13 cellular contexts compared by ENCODE assay signal in the genomic region with DNA sequence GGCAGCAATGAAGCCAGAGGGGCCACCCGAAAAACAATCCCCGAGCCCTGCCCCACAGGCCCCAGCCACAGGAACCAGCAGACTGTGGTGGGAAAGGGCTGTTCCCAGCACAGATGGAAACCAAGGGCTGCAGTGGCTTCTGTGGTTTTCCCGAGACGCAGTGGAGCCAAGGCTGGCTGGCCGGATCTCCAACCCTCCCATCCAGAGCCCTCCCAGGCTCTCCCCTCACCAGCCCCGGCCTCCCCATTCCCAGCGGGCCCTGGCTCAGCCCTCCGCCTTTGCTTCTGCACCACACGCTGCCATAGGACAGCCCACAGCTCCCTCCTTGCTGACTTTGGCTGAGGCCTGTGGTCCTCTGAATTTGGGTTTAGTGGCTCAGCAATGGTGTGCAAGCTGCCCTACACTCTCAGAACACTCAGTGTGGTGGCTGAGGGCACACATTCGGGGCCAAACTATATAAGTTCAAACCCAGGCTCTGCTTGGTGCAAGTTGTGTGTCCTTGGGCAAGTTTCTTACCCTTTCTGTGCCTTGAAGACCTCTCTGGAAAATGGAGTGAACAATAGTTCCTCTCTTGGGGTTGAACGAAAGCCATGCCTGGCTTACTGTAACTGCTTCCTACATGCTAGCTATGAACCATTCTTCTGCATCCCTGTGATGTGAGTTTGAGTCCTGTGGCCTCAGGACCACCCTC.
A peak's percentile ranks its signal among the peaks of the same experiment; 100 is the strongest.
DNase-seq lines count a peak whose midpoint lies in the region; ATAC-seq, FAIRE-seq and TF ChIP-seq lines count a peak whose summit lies in the region.
"Had no signal": no experiment of that assay in that cellular context is flagged by ENCODE, and none has a peak within 500 bp of the region (broad histone marks: within the 10 kb centered on the region; RNA-seq: fewer than 3 reads in every experiment).

No MANE protein-coding gene starts in this region.

- TF ChIP-seq RAD21 in GM12878 (IDR thresholded peaks at IDR 0.05; ENCODE audit: insufficient read depth, low read depth, low read length): no peak

- H3K4me1 ChIP-seq in HEK293 (ENCODE audit: control insufficient read depth, insufficient read depth, low read length) (no peaks in the 10 kb centered on the region), GM12878 (ENCODE audit: control insufficient read depth, insufficient read depth, low read length) (peaks cover 28% of the 10 kb centered on the region)

- in situ Hi-C loops in GM12878 (cut with MboI): no loop called here

- no peak for ATAC-seq in GM12878
- no peak for ATAC-seq in HG03442 (IDR thresholded peaks at IDR 0.05; ENCODE audit: unreplicated experiment)
- ATAC-seq in HG03460 (IDR thresholded peaks at IDR 0.05; ENCODE audit: unreplicated experiment): no peak
- no peak for ATAC-seq in HG02678 (IDR thresholded peaks at IDR 0.05; ENCODE audit: unreplicated experiment)
- no peak for ATAC-seq in HG03457 (IDR thresholded peaks at IDR 0.05; ENCODE audit: unreplicated experiment)

- no peaks in the 10 kb centered on the region for H3K79me2 ChIP-seq in GM12878 (ENCODE audit: control insufficient read depth, insufficient read depth, low read length)

- CTCF ChIA-PET in HEK293 (lab: Yijun Ruan, JAX): interaction anchor here (0.6 to 1.0 kb wide), 3 partner anchors 27 to 532 kb away, joined by 3 to 4 read pairs (median 3); no protein-coding TSS in a partner anchor
- CTCF ChIA-PET in GM12878 (lab: Yijun Ruan, JAX): interaction anchor here (1.2 kb wide), 1 partner anchor 17 kb away, joined by 4 read pairs; no protein-coding TSS in a partner anchor

- H3K27me3 ChIP-seq in GM12878 (replicated peaks in 1 of 2; ENCODE audit: control insufficient read depth in 2 of 2, insufficient read depth in 2 of 2, low read length in 1 of 2): no peaks in the 10 kb centered on the region
- H3K27me3 ChIP-seq: uterus had no signal

- H3K9me3 ChIP-seq in HEK293 (ENCODE audit: control insufficient read depth, insufficient read depth, low read depth, low read length) (no peaks in the 10 kb centered on the region), GM12878 (replicated peaks; ENCODE audit: control insufficient read depth, insufficient read depth, low read length) (no peaks in the 10 kb centered on the region)
- H3K9me3 ChIP-seq: uterus had no signal

- intact Hi-C loops in GM12878 (cut with micrococcal nuclease; ENCODE audit: unreplicated experiment): no loop called here

- no peak for TF ChIP-seq EP300 in GM12878 (IDR thresholded peaks at IDR 0.05; ENCODE audit: borderline replicate concordance in 1 of 2, control insufficient read depth in 1 of 2, low read depth in 2 of 2, low read length in 2 of 2)

- no TSS peak for BruUV-seq in GM12878 (replicated peaks; lab: Mats Ljungman, UMichigan)

- TF ChIP-seq CTCF in HEK293 (tag by site-specific recombination; IDR thresholded peaks at IDR 0.05) (no peak), GM12878 (IDR thresholded peaks at IDR 0.05 in 2 of 3, conservative IDR thresholded peaks at IDR 0.05 in 1 of 3; ENCODE audit: control insufficient read depth in 2 of 3, extremely low read depth in 1 of 3, insufficient read depth in 1 of 3, low read depth in 3 of 3, low read length in 3 of 3) (no peak)

- no peak overlapping the region for H2AFZ ChIP-seq in GM12878 (ENCODE audit: control insufficient read depth, low read depth, low read length)

- RAD21 ChIA-PET in GM12878 (lab: Charles Lee; ENCODE audit: unreplicated experiment): no interaction called here

- H3K36me3 ChIP-seq in HEK293 (ENCODE audit: control insufficient read depth in 2 of 2, insufficient read depth in 1 of 2, low read length in 2 of 2): no peaks in the 10 kb centered on the region
- no peaks in the 10 kb centered on the region for H3K36me3 ChIP-seq in GM12878 (ENCODE audit: control insufficient read depth in 2 of 2, insufficient read depth in 2 of 2, low read length in 1 of 2)
- H3K36me3 ChIP-seq: uterus had no signal

- H3K27ac ChIP-seq in HEK293 (ENCODE audit: extremely low read depth, low read depth, low read length) (no peak overlapping the region), GM12878 (ENCODE audit: control insufficient read depth, insufficient read depth) (no peak overlapping the region), skin epidermis (peak overlapping the region in 15 of 21 experiments; percentile 4 to 81 (median 45))

- SMC1A ChIA-PET in GM12878 (lab: Charles Lee; ENCODE audit: uncharacterized antibody, unreplicated experiment): interaction anchor here (1.1 to 3.1 kb wide), 2 partner anchors 35 to 39 kb away, joined by 3 to 10 read pairs; no protein-coding TSS in a partner anchor

- 81% methylated on average over 11 of the region's 11 CpGs for WGBS in GM12878 (ENCODE audit: insufficient coverage, insufficient replicate concordance, low lambda C conversion rate, missing lambda C conversion rate)

- H3K9ac ChIP-seq in GM12878 (ENCODE audit: control insufficient read depth, insufficient read depth, low read length): no peak overlapping the region

- H4K20me1 ChIP-seq in GM12878 (ENCODE audit: control insufficient read depth, insufficient read depth): no peaks in the 10 kb centered on the region

- H3K4me2 ChIP-seq in GM12878 (ENCODE audit: control insufficient read depth, insufficient read depth): no peak overlapping the region

- DNase-seq in GM12878 (ENCODE audit: low read depth, low spot score) (no peak), islet precursor cell (peak; percentile 68)
- DNase-seq: KG1, NCI-H526, RPMI8226 had no signal

- no peak for FAIRE-seq in GM12878 (lab: Jason Lieb, UNC)
- FAIRE-seq: endometrium had no signal

- H3K4me3 ChIP-seq in HEK293 (ENCODE audit: low read depth, low read length) (no peak overlapping the region), GM12878 (no peak overlapping the region), skin epidermis (no peak overlapping the region)
- H3K4me3 ChIP-seq: uterus had no signal

- TF ChIP-seq POLR2A in GM12878 (IDR thresholded peaks at IDR 0.05; ENCODE audit: low read depth, low read length): no peak

- POLR2A ChIA-PET in HEK293 (lab: Yijun Ruan, JAX): no interaction called here
- POLR2A ChIA-PET in GM12878 (lab: Charles Lee): interaction anchor here (1.4 kb wide), 1 partner anchor 27 kb away, joined by 4 read pairs; no protein-coding TSS in a partner anchor

TF ChIP-seq in HEK293, 187 proteins besides CTCF, POLR2A, EP300 and RAD21:
- TF ChIP-seq ZNF768 (tag by site-specific recombination; IDR thresholded peaks at IDR 0.05): 0 out of 2 replicates have a peak, but pooled peaks have one; percentile 42
- no peak for TF ChIP-seq HOXC10 (CRISPR knock-in tag; IDR thresholded peaks at IDR 0.05)

TF ChIP-seq in GM12878, 131 proteins besides CTCF, POLR2A, EP300 and RAD21 (continues in another document):
- TF ChIP-seq POU2F2 (IDR thresholded peaks at IDR 0.05; ENCODE audit: borderline replicate concordance, low read depth, low read length) (no peak), CHD1 (IDR thresholded peaks at IDR 0.05; ENCODE audit: low read depth, low read length) (no peak), SMARCA5 (IDR thresholded peaks at IDR 0.05) (0 out of 2 replicates have a peak, but pooled peaks have one; percentile 29), NR2F1 (conservative IDR thresholded peaks at IDR 0.05) (no peak), RUNX3 (IDR thresholded peaks at IDR 0.05; ENCODE audit: low read length) (peak; percentile 34), EED (IDR thresholded peaks at IDR 0.05; ENCODE audit: low read depth) (no peak), NFIC (IDR thresholded peaks at IDR 0.05; ENCODE audit: low read depth, low read length) (no peak), HDGF (IDR thresholded peaks at IDR 0.05) (no peak)
- TF ChIP-seq, protein P1, sequence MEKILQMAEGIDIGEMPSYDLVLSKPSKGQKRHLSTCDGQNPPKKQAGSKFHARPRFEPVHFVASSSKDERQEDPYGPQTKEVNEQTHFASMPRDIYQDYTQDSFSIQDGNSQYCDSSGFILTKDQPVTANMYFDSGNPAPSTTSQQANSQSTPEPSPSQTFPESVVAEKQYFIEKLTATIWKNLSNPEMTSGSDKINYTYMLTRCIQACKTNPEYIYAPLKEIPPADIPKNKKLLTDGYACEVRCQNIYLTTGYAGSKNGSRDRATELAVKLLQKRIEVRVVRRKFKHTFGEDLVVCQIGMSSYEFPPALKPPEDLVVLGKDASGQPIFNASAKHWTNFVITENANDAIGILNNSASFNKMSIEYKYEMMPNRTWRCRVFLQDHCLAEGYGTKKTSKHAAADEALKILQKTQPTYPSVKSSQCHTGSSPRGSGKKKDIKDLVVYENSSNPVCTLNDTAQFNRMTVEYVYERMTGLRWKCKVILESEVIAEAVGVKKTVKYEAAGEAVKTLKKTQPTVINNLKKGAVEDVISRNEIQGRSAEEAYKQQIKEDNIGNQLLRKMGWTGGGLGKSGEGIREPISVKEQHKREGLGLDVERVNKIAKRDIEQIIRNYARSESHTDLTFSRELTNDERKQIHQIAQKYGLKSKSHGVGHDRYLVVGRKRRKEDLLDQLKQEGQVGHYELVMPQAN (conservative IDR thresholded peaks at IDR 0.05): no peak
- TF ChIP-seq, protein P2, sequence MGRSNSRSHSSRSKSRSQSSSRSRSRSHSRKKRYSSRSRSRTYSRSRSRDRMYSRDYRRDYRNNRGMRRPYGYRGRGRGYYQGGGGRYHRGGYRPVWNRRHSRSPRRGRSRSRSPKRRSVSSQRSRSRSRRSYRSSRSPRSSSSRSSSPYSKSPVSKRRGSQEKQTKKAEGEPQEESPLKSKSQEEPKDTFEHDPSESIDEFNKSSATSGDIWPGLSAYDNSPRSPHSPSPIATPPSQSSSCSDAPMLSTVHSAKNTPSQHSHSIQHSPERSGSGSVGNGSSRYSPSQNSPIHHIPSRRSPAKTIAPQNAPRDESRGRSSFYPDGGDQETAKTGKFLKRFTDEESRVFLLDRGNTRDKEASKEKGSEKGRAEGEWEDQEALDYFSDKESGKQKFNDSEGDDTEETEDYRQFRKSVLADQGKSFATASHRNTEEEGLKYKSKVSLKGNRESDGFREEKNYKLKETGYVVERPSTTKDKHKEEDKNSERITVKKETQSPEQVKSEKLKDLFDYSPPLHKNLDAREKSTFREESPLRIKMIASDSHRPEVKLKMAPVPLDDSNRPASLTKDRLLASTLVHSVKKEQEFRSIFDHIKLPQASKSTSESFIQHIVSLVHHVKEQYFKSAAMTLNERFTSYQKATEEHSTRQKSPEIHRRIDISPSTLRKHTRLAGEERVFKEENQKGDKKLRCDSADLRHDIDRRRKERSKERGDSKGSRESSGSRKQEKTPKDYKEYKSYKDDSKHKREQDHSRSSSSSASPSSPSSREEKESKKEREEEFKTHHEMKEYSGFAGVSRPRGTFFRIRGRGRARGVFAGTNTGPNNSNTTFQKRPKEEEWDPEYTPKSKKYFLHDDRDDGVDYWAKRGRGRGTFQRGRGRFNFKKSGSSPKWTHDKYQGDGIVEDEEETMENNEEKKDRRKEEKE (IDR thresholded peaks at IDR 0.05): no peak

Comparison
In these comparisons a context has a peak if more than half of its experiments do, and no peak if none do; other contexts are left out.
1. H3K27ac ChIP-seq: peak in skin epidermis (15 of 21); none in HEK293 (single experiment) and GM12878 (single experiment).